21 cellular contexts compared by ENCODE assay signal in genomic region chr10:23203369-23204325, GRCh38. TPM values are rescaled to one million over a fixed set of nuclear protein-coding genes. Genes with fewer than 3 reads are reported as not detected.
DNase-seq lines count a peak whose midpoint lies in the region; ATAC-seq, FAIRE-seq and TF ChIP-seq lines count a peak whose summit lies in the region.
"Had no signal": no experiment of that assay in that cellular context is flagged by ENCODE, and none has a peak within 500 bp of the region (broad histone marks: within the 10 kb centered on the region; RNA-seq: fewer than 3 reads in every experiment).

No MANE protein-coding gene starts in this region.

- no peak for TF ChIP-seq RAD21 in H1 (IDR thresholded peaks at IDR 0.05 in 1 of 2, conservative IDR thresholded peaks at IDR 0.05 in 1 of 2; ENCODE audit: low read depth in 2 of 2, low read length in 2 of 2)

- H3K4me3 ChIP-seq in GM23338 (peak overlapping the region; percentile 36), H1 (ENCODE audit: extremely low read depth in 1 of 4, insufficient read depth in 2 of 4, low read depth in 3 of 4, low read length in 4 of 4) (peak overlapping the region in 1 of 4 experiments; percentile 32; a peak in 3 of 8 replicates), iPS-15b (ENCODE audit: low read depth, low read length) (peak overlapping the region; percentile 8)
- H3K4me3 ChIP-seq: A549, K562 had no signal

- no peaks in the 10 kb centered on the region for H3K9me2 ChIP-seq in GM23338 (ENCODE audit: insufficient read depth)

- TF ChIP-seq POLR2A in H1 (IDR thresholded peaks at IDR 0.05; ENCODE audit: control extremely low read depth in 1 of 2, low read depth in 2 of 2, low read length in 2 of 2): no peak

- H3K56ac ChIP-seq in H1 (replicated peaks; ENCODE audit: insufficient read length, low read depth, low read length): no peak overlapping the region

- no peak overlapping the region for H3K27ac ChIP-seq in GM23338 (ENCODE audit: low read depth)
- H3K27ac ChIP-seq in H1 (ENCODE audit: low read depth, low read length): no peak overlapping the region
- H3K27ac ChIP-seq: 22Rv1, A549, C4-2B had no signal

- H3F3A ChIP-seq in GM23338 (replicated peaks; ENCODE audit: low read depth): peaks cover 17% of the 10 kb centered on the region; the same call in 1 of the 2 replicates

- no peak overlapping the region for H2AFZ ChIP-seq in GM23338
- no peak overlapping the region for H2AFZ ChIP-seq in H1 (ENCODE audit: low read length)

- peaks cover 5% of the 10 kb centered on the region; the same call in 1 of the 2 replicates for H3K23me2 ChIP-seq in H1 (ENCODE audit: low read depth, low read length)

- H3K27me3 Mint-ChIP-seq in GM23338 (ENCODE audit: insufficient read depth, low read depth, poor library complexity): peaks cover 65% of the 10 kb centered on the region

- H3K4me2 ChIP-seq in GM23338: peak overlapping the region; percentile 67
- H3K4me2 ChIP-seq in H1 (ENCODE audit: insufficient read depth in 1 of 2, low read depth in 2 of 2, low read length in 2 of 2): peak overlapping the region; percentile 20 to 43
- H3K4me2 ChIP-seq: A549 had no signal

- H3K9ac ChIP-seq in H1 (replicated peaks in 1 of 4; ENCODE audit: extremely low read depth in 1 of 4, low read depth in 3 of 4, low read length in 3 of 4) (no peak overlapping the region), iPS-15b (ENCODE audit: low read depth, low read length) (no peak overlapping the region)

- H3K27ac Mint-ChIP-seq in GM23338: no peak overlapping the region
- H3K27ac Mint-ChIP-seq: CD4-positive, alpha-beta T cell; HFFc6 had no signal

- H3K14ac ChIP-seq in H1 (ENCODE audit: insufficient read length): no peak overlapping the region

- H3K9me3 Mint-ChIP-seq in GM23338: no peaks in the 10 kb centered on the region
- H3K9me3 Mint-ChIP-seq: CD4-positive, alpha-beta T cell; HFFc6 had no signal

- H3K36me3 ChIP-seq in GM23338 (ENCODE audit: insufficient read depth): no peaks in the 10 kb centered on the region
- no peaks in the 10 kb centered on the region; a peak in 1 of 8 replicates for H3K36me3 ChIP-seq in H1 (ENCODE audit: control insufficient read depth in 2 of 4, insufficient read depth in 4 of 4, low read length in 3 of 4)
- no peaks in the 10 kb centered on the region for H3K36me3 ChIP-seq in iPS-15b (ENCODE audit: control insufficient read depth, insufficient read depth, low read length)

- H4K20me1 ChIP-seq in GM23338 (replicated peaks; ENCODE audit: insufficient read depth) (peaks cover 26% of the 10 kb centered on the region), H1 (replicated peaks in 1 of 2; ENCODE audit: control insufficient read depth in 1 of 2, insufficient read depth in 2 of 2, low read length in 2 of 2) (peaks cover 4 to 15% of the 10 kb centered on the region in 2 experiments)

- 12% methylated on average over 29 of the region's 29 CpGs; no CpG with 5 or more reads in 1 of the 2 experiments for WGBS in H1 (ENCODE audit: extremely low coverage in 1 of 2, insufficient coverage in 1 of 2, insufficient read length in 1 of 2, insufficient replicate concordance in 2 of 2, low coverage in 1 of 2, low lambda C conversion rate in 2 of 2, missing lambda C conversion rate in 1 of 2), 2 experiments

- TF ChIP-seq CTCF in GM23338 (conservative IDR thresholded peaks at IDR 0.05; ENCODE audit: low read depth in 2 of 2) (no peak), H1 (IDR thresholded peaks at IDR 0.05; ENCODE audit: control extremely low read depth in 1 of 3, insufficient read depth in 1 of 3, low read depth in 1 of 3, low read length in 3 of 3) (no peak)

- no peak overlapping the region for H4K5ac ChIP-seq in H1 (ENCODE audit: insufficient read length, low read depth, low read length)

- no peak for FAIRE-seq in H1 (lab: Jason Lieb, UNC)
- FAIRE-seq: A549, HTR-8/SVneo, K562 had no signal

- H3K23ac ChIP-seq in H1 (ENCODE audit: insufficient read length): no peak overlapping the region

- no peaks in the 10 kb centered on the region for H3K36me3 Mint-ChIP-seq in GM23338 (ENCODE audit: low read depth)

- H2BK120ac ChIP-seq in H1 (replicated peaks; ENCODE audit: low read depth, low read length): no peak overlapping the region

- H3K9me3 ChIP-seq in H1 (ENCODE audit: insufficient read depth in 2 of 2, low read depth in 1 of 2, low read length in 1 of 2): no peaks in the 10 kb centered on the region
- H3K9me3 ChIP-seq in iPS-15b (ENCODE audit: control insufficient read depth, insufficient read depth, low read length): no peaks in the 10 kb centered on the region
- H3K9me3 ChIP-seq: A549 had no signal

- H2BK12ac ChIP-seq in H1 (ENCODE audit: low read depth, low read length): no peak overlapping the region

- no peak overlapping the region for H2BK20ac ChIP-seq in H1 (ENCODE audit: low read length)

- peak overlapping the region; percentile 50; the same call in 2 of the 3 replicates for H3K4me3 Mint-ChIP-seq in GM23338
- H3K4me3 Mint-ChIP-seq: CD4-positive, alpha-beta T cell; HFFc6 had no signal

- DNase-seq in GM23338 (ENCODE audit: low spot score) (no peak), H1 (ENCODE audit: low read depth in 1 of 2, low spot score in 2 of 2) (peak in 1 of 2 experiments; percentile 57), retina (peak; percentile 36)
- DNase-seq in central memory CD4-positive, alpha-beta T cell: no peak
- DNase-seq: AML-193; CD4-positive, alpha-beta T cell; DMS79 treated with DMSO at 0.1 percent for 48 hours; GF-D8; HFFc6; IMR-90 had no signal

- CTCF ChIA-PET in H1 (lab: Charles Lee; ENCODE audit: partially characterized antibody): interaction anchor here (0.6 to 1.6 kb wide), 8 partner anchors 10 to 585 kb away, joined by 3 to 4 read pairs (median 3); no protein-coding TSS in a partner anchor

- H3K27me3 ChIP-seq in GM23338 (ENCODE audit: insufficient read depth) (peaks cover 91% of the 10 kb centered on the region), H1 (replicated peaks in 1 of 4; ENCODE audit: control insufficient read depth in 3 of 4, extremely low read depth in 1 of 4, insufficient read depth in 3 of 4, low read length in 3 of 4) (peaks cover 60 to 74% (median 70%) of the 10 kb centered on the region in 4 experiments), iPS-15b (ENCODE audit: control insufficient read depth, insufficient read depth, low read length) (peaks cover 75% of the 10 kb centered on the region)

- H3K79me2 ChIP-seq in GM23338 (replicated peaks; ENCODE audit: insufficient read depth) (no peaks in the 10 kb centered on the region), H1 (ENCODE audit: control insufficient read depth in 1 of 2, insufficient read depth in 2 of 2, low read length in 2 of 2) (no peaks in the 10 kb centered on the region)

- H3K4ac ChIP-seq in H1 (replicated peaks; ENCODE audit: insufficient read length, low read depth, low read length): no peak overlapping the region

- H2BK15ac ChIP-seq in H1 (ENCODE audit: low read length): no peak overlapping the region

- no peak overlapping the region for H2BK5ac ChIP-seq in H1 (ENCODE audit: low read depth, low read length)

- peaks cover 64% of the 10 kb centered on the region for H3K4me1 ChIP-seq in GM23338 (ENCODE audit: insufficient read depth)
- peaks cover 0 to 23% (median 13%) of the 10 kb centered on the region in 4 experiments for H3K4me1 ChIP-seq in H1 (replicated peaks in 1 of 4; ENCODE audit: control insufficient read depth in 3 of 4, insufficient read depth in 4 of 4, low read length in 3 of 4)
- H3K4me1 ChIP-seq in iPS-15b (ENCODE audit: control insufficient read depth, insufficient read depth, low read length): peaks cover 5% of the 10 kb centered on the region
- H3K4me1 ChIP-seq: A549 had no signal

- POLR2A ChIA-PET in H1 (lab: Charles Lee; ENCODE audit: partially characterized antibody): no interaction called here

- H4K8ac ChIP-seq in H1 (ENCODE audit: extremely low read depth, insufficient read depth, low read length): no peak overlapping the region

- peak; percentile 53 for ATAC-seq in GM23338
- no peak for ATAC-seq in GM18511 (IDR thresholded peaks at IDR 0.05; ENCODE audit: unreplicated experiment)
- no peak for ATAC-seq in HG03571 (IDR thresholded peaks at IDR 0.05; ENCODE audit: unreplicated experiment)
- ATAC-seq: A549, HCT116, K562 had no signal

- H3K79me1 ChIP-seq in H1 (ENCODE audit: low read depth, low read length): no peaks in the 10 kb centered on the region

- H2AK5ac ChIP-seq in H1 (ENCODE audit: low read depth, low read length): no peak overlapping the region

- H3K4me1 Mint-ChIP-seq in GM23338: peaks cover 31% of the 10 kb centered on the region

- no peak for TF ChIP-seq EP300 in H1 (IDR thresholded peaks at IDR 0.05; ENCODE audit: borderline replicate concordance in 1 of 2, low read depth in 2 of 2, low read length in 2 of 2)

- no peak overlapping the region for H3K18ac ChIP-seq in H1 (ENCODE audit: extremely low read depth, low read length)

- no peak overlapping the region for H4K91ac ChIP-seq in H1 (replicated peaks; ENCODE audit: insufficient read length, low read length)

TF ChIP-seq in GM23338, 12 proteins besides CTCF, POLR2A, EP300 and RAD21 (continues in another document):
- peak; percentile 31 for TF ChIP-seq EZH2phosphoT487 (IDR thresholded peaks at IDR 0.05; ENCODE audit: unreplicated experiment)

TF ChIP-seq in H1, 55 proteins besides CTCF, POLR2A, EP300 and RAD21 (continues in another document):
- TF ChIP-seq GABPA (IDR thresholded peaks at IDR 0.05; ENCODE audit: borderline replicate concordance, insufficient read depth, low read length) (no peak), RXRA (IDR thresholded peaks at IDR 0.05; ENCODE audit: insufficient read depth, low read depth, low read length) (no peak), ATF3 (IDR thresholded peaks at IDR 0.05; ENCODE audit: insufficient read depth, low read depth, low read length) (no peak), BRCA1 (IDR thresholded peaks at IDR 0.05; ENCODE audit: low read depth, low read length) (no peak)

RNA-seq across cellular contexts. Expression of gene PTF1A, which starts 11.5 kb away (rescaled TPM):
- not detected in 2 replicates for total RNA-seq in GM23338 (2014; rRNA removed; shearing (Covaris generic))
- polyA plus RNA-seq in GM23338 (2016; fragmentation: Nextera tagmentation; extraction: Ambion mirVana): not detected in 2 replicates
- total RNA-seq in H1 (2021; fragmentation: NEBNext Ultra II Directional; extraction: Animal tissue kit (Norgen Biotek cat#: 25700)): not detected in 2 replicates
- not detected in 2 replicates for polyA plus RNA-seq in H1 (2011; rRNA removed)
- not detected for polyA plus RNA-seq in H1 (2011; cell fraction: cytosol; rRNA removed)
- not detected for polyA plus RNA-seq in H1 (2011; cell fraction: nucleus; rRNA removed)
- not detected in 4 replicates for polyA plus RNA-seq in H1 (2012, experiment 1 of 2)
- polyA plus RNA-seq in H1 (2012, experiment 2 of 2): not detected
- not detected for polyA plus RNA-seq in H1 (2013, experiment 1 of 2)
- polyA plus RNA-seq in H1 (2013, experiment 2 of 2): not detected
- not detected in 2 replicates for polyA minus RNA-seq in H1 (2011; rRNA and poly(A)+ RNA removed)
- polyA minus RNA-seq in H1 (2011; cell fraction: cytosol; rRNA and poly(A)+ RNA removed): not detected
- not detected for polyA minus RNA-seq in H1 (2011; cell fraction: nucleus; rRNA and poly(A)+ RNA removed)
- total RNA-seq: CD4-positive, alpha-beta T cell; H4; HFFc6; IMR-90; K562 had no signal
- polyA plus RNA-seq: A549, BJ, IMR-90, K562 had no signal
